6 cellular contexts compared by ENCODE assay signal in genomic region chr1:54724771-54725170, GRCh38.
"Had no signal": no experiment of that assay in that cellular context is flagged by ENCODE, and none has a peak within 500 bp of the region (broad histone marks: within the 10 kb centered on the region; RNA-seq: fewer than 3 reads in every experiment).

No MANE protein-coding gene starts in this region.

- ATAC-seq: GM23338, K562 had no signal

- H3K4me3 Mint-ChIP-seq: GM23338, H9, HFFc6 had no signal

- H3K9me3 Mint-ChIP-seq: HFFc6 had no signal

- H3K4me3 ChIP-seq: GM23338, K562 had no signal

- DNase-seq: H9, HCEC 1CT, HFFc6, IMR-90 had no signal

- H3K4me1 Mint-ChIP-seq: GM23338 had no signal

- H3K27ac Mint-ChIP-seq: GM23338, H9, HFFc6 had no signal
